6 cellular contexts compared by ENCODE assay signal in the genomic region with DNA sequence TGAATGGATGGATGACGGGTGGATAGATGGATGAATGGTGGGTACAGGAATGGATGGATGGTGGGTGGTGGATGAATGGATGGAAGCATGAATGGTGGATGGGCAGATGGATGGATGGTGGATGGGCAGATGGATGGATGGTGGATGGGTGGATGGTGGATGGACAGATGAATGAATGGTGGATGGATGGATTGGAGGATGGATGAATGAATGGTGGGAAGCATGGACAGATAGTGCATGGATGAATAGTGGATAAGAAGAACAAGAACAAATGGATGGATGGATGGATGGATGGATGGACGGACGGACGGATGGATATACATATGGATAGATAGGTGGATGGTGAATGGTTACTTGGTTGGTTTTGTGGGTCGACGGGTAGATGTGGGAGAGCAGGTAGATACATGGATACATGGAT.
"Had no signal": no experiment of that assay in that cellular context is flagged by ENCODE, and none has a peak within 500 bp of the region (broad histone marks: within the 10 kb centered on the region; RNA-seq: fewer than 3 reads in every experiment).

No MANE protein-coding gene starts in this region.

- DNase-seq: GOT3, KG1 had no signal

- H3K9me3 ChIP-seq: HAP-1 had no signal

- FAIRE-seq: HepG2, K562 had no signal

- H3K4me3 ChIP-seq: HAP-1, K562 had no signal

- H3K4me1 ChIP-seq: HAP-1 had no signal

- H3K36me3 ChIP-seq: HAP-1 had no signal

- ATAC-seq: HCT116, HepG2, K562 had no signal
